In the genomic region with DNA sequence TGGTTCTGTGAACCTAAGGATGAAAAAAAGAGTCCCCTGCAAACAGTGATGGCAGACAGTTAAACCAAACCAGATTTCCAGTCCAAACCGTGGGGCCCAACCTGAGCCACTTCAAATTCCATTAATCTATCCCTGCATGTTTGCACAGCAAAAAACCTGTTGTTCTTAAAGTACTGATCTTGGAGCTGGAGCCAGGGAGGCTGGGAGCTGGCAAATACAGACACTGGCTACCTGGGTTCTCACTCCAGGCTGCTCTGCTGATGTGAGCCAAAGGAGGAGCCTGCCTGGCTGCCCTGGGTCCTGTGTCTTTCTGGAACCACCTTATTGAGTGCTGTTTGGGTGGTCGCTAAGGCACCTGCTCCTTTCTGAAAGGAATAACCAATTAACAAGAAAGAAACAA, we compare ENCODE assay signal across 24 cellular contexts. TPM values are rescaled to one million over a fixed set of nuclear protein-coding genes. Genes with fewer than 3 reads are reported as not detected.
DNase-seq lines count a peak whose midpoint lies in the region; ATAC-seq and TF ChIP-seq lines count a peak whose summit lies in the region.
"Had no signal": no experiment of that assay in that cellular context is flagged by ENCODE, and none has a peak within 500 bp of the region (broad histone marks: within the 10 kb centered on the region; RNA-seq: fewer than 3 reads in every experiment).

No MANE protein-coding gene starts in this region.

- H3F3A ChIP-seq in GM23338 (replicated peaks; ENCODE audit: low read depth) = no peaks in the 10 kb centered on the region

- H3K27ac ChIP-seq in GM23338 (ENCODE audit: low read depth) (no peak overlapping the region), heart left ventricle (no peak overlapping the region)
- H3K27ac ChIP-seq: coronary artery, psoas muscle, transverse colon had no signal

- peaks cover 14% of the 10 kb centered on the region for H3K9me3 Mint-ChIP-seq in GM23338
- peaks cover 16% of the 10 kb centered on the region for H3K9me3 Mint-ChIP-seq in mesothelial cell of epicardium
- H3K9me3 Mint-ChIP-seq: T-helper 1 cell treated with Interleukin-12 subunit alpha and Interleukin-12 subunit beta and Interleukin-4 antibody, amounts not matched to agents 30 μg/mL and 1 μg/mL, for 36 hours had no signal

- H3K4me3 Mint-ChIP-seq in GM23338 = no peak overlapping the region
- H3K4me3 Mint-ChIP-seq in mesothelial cell of epicardium = no peak overlapping the region
- H3K4me3 Mint-ChIP-seq: HFFc6; nephron progenitor cell; T-helper 1 cell treated with Interleukin-12 subunit alpha and Interleukin-12 subunit beta and Interleukin-4 antibody, amounts not matched to agents 30 μg/mL and 1 μg/mL, for 36 hours had no signal

- H3K4me2 ChIP-seq in GM23338 = no peak overlapping the region

- H3K4me1 Mint-ChIP-seq in GM23338 (no peaks in the 10 kb centered on the region), mesothelial cell of epicardium (peaks cover 14% of the 10 kb centered on the region)

- H3K79me2 ChIP-seq in GM23338 (replicated peaks; ENCODE audit: insufficient read depth) = no peaks in the 10 kb centered on the region

- intact Hi-C loops in mucosa of descending colon (cut with DNase I, micrococcal nuclease) = no loop called here
- intact Hi-C loops in heart left ventricle (cut with DNase I) = no loop called here

- H4K20me1 ChIP-seq in GM23338 (replicated peaks; ENCODE audit: insufficient read depth) = no peaks in the 10 kb centered on the region

- H3K27me3 ChIP-seq in GM23338 (ENCODE audit: insufficient read depth) = no peaks in the 10 kb centered on the region
- H3K27me3 ChIP-seq in heart left ventricle = no peaks in the 10 kb centered on the region
- H3K27me3 ChIP-seq: MG63, transverse colon had no signal

- H3K4me1 ChIP-seq in GM23338 (ENCODE audit: insufficient read depth) (no peaks in the 10 kb centered on the region), mucosa of descending colon (ENCODE audit: low read depth) (no peaks in the 10 kb centered on the region), heart left ventricle (no peaks in the 10 kb centered on the region)
- H3K4me1 ChIP-seq: psoas muscle, transverse colon had no signal

- WGBS in heart left ventricle, 4 donors = 47 to 75% (median 64%) methylated on average over 2 of the region's 2 CpGs

- H3K36me3 Mint-ChIP-seq in GM23338 (ENCODE audit: low read depth) (no peaks in the 10 kb centered on the region), mesothelial cell of epicardium (no peaks in the 10 kb centered on the region)

- H3K36me3 ChIP-seq in GM23338 (ENCODE audit: insufficient read depth) (no peaks in the 10 kb centered on the region), mucosa of descending colon (ENCODE audit: low read depth) (no peaks in the 10 kb centered on the region), heart left ventricle (no peaks in the 10 kb centered on the region)
- H3K36me3 ChIP-seq: MG63, transverse colon had no signal

- TF ChIP-seq CTCF in GM23338 (conservative IDR thresholded peaks at IDR 0.05; ENCODE audit: low read depth in 2 of 2) (no peak), mesothelial cell of epicardium (IDR thresholded peaks at IDR 0.05; ENCODE audit: unreplicated experiment) (no peak), mucosa of descending colon (IDR thresholded peaks at IDR 0.05) (no peak), heart left ventricle (IDR thresholded peaks at IDR 0.05) (no peak)

- H3K9me3 ChIP-seq in mucosa of descending colon = no peaks in the 10 kb centered on the region
- no peaks in the 10 kb centered on the region for H3K9me3 ChIP-seq in heart left ventricle
- H3K9me3 ChIP-seq: MG63, psoas muscle, transverse colon had no signal

- H3K9me2 ChIP-seq in GM23338 (ENCODE audit: insufficient read depth) = no peaks in the 10 kb centered on the region

- 0 out of 3 replicates have a peak, but pooled peaks have one; percentile 21 for ATAC-seq in GM23338
- ATAC-seq in mucosa of descending colon = no peak
- no peak for ATAC-seq in GM19452 (IDR thresholded peaks at IDR 0.05; ENCODE audit: unreplicated experiment)
- ATAC-seq in heart left ventricle = no peak
- ATAC-seq: Panc1, psoas muscle had no signal

- no peak overlapping the region for H3K27ac Mint-ChIP-seq in GM23338
- peak overlapping the region; percentile 5 for H3K27ac Mint-ChIP-seq in mesothelial cell of epicardium
- H3K27ac Mint-ChIP-seq: HFFc6; nephron progenitor cell; T-helper 1 cell treated with Interleukin-12 subunit alpha and Interleukin-12 subunit beta and Interleukin-4 antibody, amounts not matched to agents 30 μg/mL and 1 μg/mL, for 36 hours had no signal

- H3K27me3 Mint-ChIP-seq in GM23338 (ENCODE audit: insufficient read depth, low read depth, poor library complexity) (no peaks in the 10 kb centered on the region), mesothelial cell of epicardium (ENCODE audit: low read depth) (peaks cover 8% of the 10 kb centered on the region)

- H3K4me3 ChIP-seq in GM23338 (no peak overlapping the region), mucosa of descending colon (no peak overlapping the region), heart left ventricle (no peak overlapping the region)
- H3K4me3 ChIP-seq: coronary artery, MG63, psoas muscle, transverse colon had no signal

- TF ChIP-seq POLR2A in heart left ventricle (IDR thresholded peaks at IDR 0.05) = no peak

- DNase-seq in DMS153 treated with DMSO at 0.1 percent for 48 hours (lab: John Stamatoyannopoulos, UW; ENCODE audit: unreplicated experiment) (peak; percentile 66), GM23338 (ENCODE audit: low spot score) (no peak), NCI-H345 treated with DMSO at 0.1 percent for 48 hours (lab: John Stamatoyannopoulos, UW; ENCODE audit: unreplicated experiment) (peak; percentile 18), mesothelial cell of epicardium (ENCODE audit: low spot score in 2 of 2, unreplicated experiment in 2 of 2) (no peak), mucosa of descending colon (no peak), heart left ventricle (no peak)
- DNase-seq: activated T-cell treated with anti-CD3 and anti-CD28 coated beads for 4 hours; HFFc6; MG63; midbrain; NCI-H2107; nephron progenitor cell; psoas muscle; stimulated activated CD4-positive, alpha-beta T cell treated with anti-CD3 and anti-CD28 coated beads, Interleukin-2, amount 100 ng/mL, for 24 hours; stimulated activated naive CD4-positive, alpha-beta T cell treated with Interleukin-2 at 50 U/mL for 16 hours; transverse colon had no signal

- H2AFZ ChIP-seq in GM23338 = 0 out of 2 replicates have a peak overlapping the region, but pooled peaks have one; percentile 74

TF ChIP-seq in GM23338, 12 proteins besides CTCF, POLR2A, EP300 and RAD21 (continues in another document):
- TF ChIP-seq STAT1 (IDR thresholded peaks at IDR 0.05; ENCODE audit: unreplicated experiment) (no peak), NANOG (IDR thresholded peaks at IDR 0.05; ENCODE audit: borderline replicate concordance) (no peak)

RNA-seq across cellular contexts. Expression of gene LDLRAD1, which starts 16.4 kb away (rescaled TPM):
- total RNA-seq in GM23338 (2014; rRNA removed; shearing (Covaris generic)) = not detected in 2 replicates
- polyA plus RNA-seq in GM23338 (2016; fragmentation: Nextera tagmentation; extraction: Ambion mirVana) = not detected in 2 replicates
- total RNA-seq in mesothelial cell of epicardium = not detected in 3 replicates
- under 1 TPM in 1 of 3 donors, not detected in 2; 0.39 TPM for total RNA-seq in mucosa of descending colon
- not detected for total RNA-seq in heart left ventricle
- polyA plus RNA-seq in heart left ventricle = not detected
- total RNA-seq: fibroblast of lung, glomerular endothelial cell, HFFc6, psoas muscle, SK-MEL-5, skeletal muscle tissue, transverse colon had no signal
- polyA plus RNA-seq: fibroblast of lung, psoas muscle had no signal

RNA-seq across cellular contexts. Expression of gene TMEM59, which starts 51.4 kb away (rescaled TPM):
- total RNA-seq in GM23338 (2014; rRNA removed; shearing (Covaris generic)) = 81.9 and 91.6 TPM in 2 replicates
- 117 and 132 TPM in 2 replicates for polyA plus RNA-seq in GM23338 (2016; fragmentation: Nextera tagmentation; extraction: Ambion mirVana)
- total RNA-seq in mesothelial cell of epicardium = 211 to 225 TPM (median 223 TPM) in 3 replicates
- 1,000 to 10,000 TPM in 1 of 3 donors, 100 to 1,000 TPM in 2; 557 to 1,169 (median 749) TPM for total RNA-seq in mucosa of descending colon
- total RNA-seq in heart left ventricle = 100 to 1,000 TPM; 193 to 496 (median 352) TPM
- 100 to 1,000 TPM; 124 to 254 TPM for polyA plus RNA-seq in heart left ventricle

RNA-seq across cellular contexts. Expression of gene TCEANC2, which starts 51.8 kb away (rescaled TPM):
- total RNA-seq in GM23338 (2014; rRNA removed; shearing (Covaris generic)) = 6.0 and 6.4 TPM in 2 replicates
- polyA plus RNA-seq in GM23338 (2016; fragmentation: Nextera tagmentation; extraction: Ambion mirVana) = 4.4 and 6.3 TPM in 2 replicates
- 6.8 to 9.2 TPM (median 7.8 TPM) in 3 replicates for total RNA-seq in mesothelial cell of epicardium
- 1 to 10 TPM; 4.5 to 8.6 (median 6.0) TPM for total RNA-seq in mucosa of descending colon
- 1 to 10 TPM; 3.0 to 6.6 (median 4.6) TPM for total RNA-seq in heart left ventricle
- 1 to 10 TPM; 2.4 to 2.5 TPM for polyA plus RNA-seq in heart left ventricle

RNA-seq across cellular contexts. Expression of gene LRRC42, which starts 55.5 kb away (rescaled TPM):
- total RNA-seq in GM23338 (2014; rRNA removed; shearing (Covaris generic)) = 39.6 and 48.1 TPM in 2 replicates
- polyA plus RNA-seq in GM23338 (2016; fragmentation: Nextera tagmentation; extraction: Ambion mirVana) = 22.4 and 25.9 TPM in 2 replicates
- 42.1 to 43.4 TPM (median 43.2 TPM) in 3 replicates for total RNA-seq in mesothelial cell of epicardium
- 10 to 100 TPM; 16.5 to 19.4 (median 19.0) TPM for total RNA-seq in mucosa of descending colon
- total RNA-seq in heart left ventricle = 10 to 100 TPM; 10.9 to 18.5 (median 14.3) TPM
- polyA plus RNA-seq in heart left ventricle = 10 to 100 TPM in 1 of 2 donors, 1 to 10 TPM in 1; 3.7 to 18.2 TPM

RNA-seq across cellular contexts. Expression of gene IFT25, which starts 56.1 kb away (rescaled TPM):
- 27.2 and 28.2 TPM in 2 replicates for total RNA-seq in GM23338 (2014; rRNA removed; shearing (Covaris generic))
- 97.1 and 109 TPM in 2 replicates for polyA plus RNA-seq in GM23338 (2016; fragmentation: Nextera tagmentation; extraction: Ambion mirVana)
- 36.8 to 38.2 TPM (median 37.0 TPM) in 3 replicates for total RNA-seq in mesothelial cell of epicardium
- total RNA-seq in mucosa of descending colon = 10 to 100 TPM; 19.8 to 22.6 (median 19.9) TPM
- 10 to 100 TPM in 6 of 9 donors, 1 to 10 TPM in 3; 6.5 to 17.6 (median 12.3) TPM for total RNA-seq in heart left ventricle
- 10 to 100 TPM; 10.6 to 11.6 TPM for polyA plus RNA-seq in heart left ventricle

Comparison
In these comparisons a context has a peak if more than half of its experiments do, and no peak if none do; other contexts are left out.
1. DNase-seq: peak in DMS153 treated with DMSO at 0.1 percent for 48 hours (single experiment) and NCI-H345 treated with DMSO at 0.1 percent for 48 hours (single experiment); none in GM23338 (single experiment), mesothelial cell of epicardium (0 of 2), mucosa of descending colon (0 of 3) and heart left ventricle (0 of 5).